Comparison of ENCODE assay signal across 13 cellular contexts in the genomic region with DNA sequence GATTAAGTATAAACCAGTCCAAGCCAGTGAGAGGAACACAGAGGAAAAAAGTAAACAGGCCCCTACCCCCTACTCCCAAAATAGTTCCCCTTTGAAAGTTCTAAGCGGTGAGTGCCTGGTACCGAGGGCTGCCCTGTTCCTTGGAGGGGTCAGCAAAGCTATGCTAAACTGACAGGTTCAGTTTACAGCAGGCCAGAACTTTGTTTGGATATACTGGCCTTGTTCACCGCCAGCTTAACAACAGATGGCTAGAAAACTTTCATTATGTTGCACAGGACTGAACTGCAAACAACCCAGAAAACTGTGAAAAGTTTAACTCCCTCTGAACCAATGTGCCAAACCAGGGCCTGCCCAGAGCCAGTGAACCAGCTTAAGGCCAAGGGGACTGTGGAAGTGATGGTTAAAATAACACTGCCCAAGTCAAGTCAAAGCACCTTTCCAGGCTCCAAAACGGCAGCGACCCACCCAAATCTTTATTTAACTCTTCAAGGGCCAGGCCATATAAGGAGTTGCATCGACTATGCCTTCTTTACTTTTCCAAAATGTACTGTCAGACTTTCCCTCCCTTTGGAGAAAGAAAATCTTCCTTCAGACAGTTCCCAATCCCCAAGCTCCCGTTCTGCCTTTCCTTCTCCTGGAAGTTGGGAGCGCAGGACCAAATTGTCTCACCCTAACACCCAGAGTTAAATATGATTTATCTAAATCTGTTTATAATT.
DNase-seq lines count a peak whose midpoint lies in the region; ATAC-seq and TF ChIP-seq lines count a peak whose summit lies in the region.
"Had no signal": no experiment of that assay in that cellular context is flagged by ENCODE, and none has a peak within 500 bp of the region (broad histone marks: within the 10 kb centered on the region; RNA-seq: fewer than 3 reads in every experiment).

No MANE protein-coding gene starts in this region.

- peak overlapping the region; percentile 24 for H3K9ac ChIP-seq in endocrine pancreas (ENCODE audit: control insufficient read depth, insufficient read depth, low read length)

- DNase-seq in left ventricle myocardium inferior (no peak), cardiac septum (ENCODE audit: low spot score) (no peak), uterus (no peak), germinal center (ENCODE audit: low spot score) (no peak)
- no peak for DNase-seq in naive thymus-derived CD8-positive, alpha-beta T cell
- no peak for DNase-seq in activated CD4-positive, alpha-beta T cell treated with anti-CD3 and anti-CD28 coated beads, Interleukin-2, amount 50 U/mL, for 4 hours
- DNase-seq: brain microvascular endothelial cell, islet precursor cell, PC-3, psoas muscle, upper lobe of right lung had no signal

- H3K27me3 ChIP-seq in left ventricle myocardium inferior (ENCODE audit: low read depth), result no peaks in the 10 kb centered on the region
- H3K27me3 ChIP-seq in endocrine pancreas (ENCODE audit: control insufficient read depth, insufficient read depth, low read length), result no peaks in the 10 kb centered on the region
- no peaks in the 10 kb centered on the region for H3K27me3 ChIP-seq in uterus
- H3K27me3 ChIP-seq: brain microvascular endothelial cell, upper lobe of right lung had no signal

- H3K4me3 ChIP-seq in left ventricle myocardium inferior (no peak overlapping the region), endocrine pancreas (ENCODE audit: control insufficient read depth, insufficient read depth, low read length) (no peak overlapping the region), uterus (no peak overlapping the region)
- H3K4me3 ChIP-seq: psoas muscle, upper lobe of right lung had no signal

- H3K27me3 Mint-ChIP-seq in naive thymus-derived CD8-positive, alpha-beta T cell, result no peaks in the 10 kb centered on the region

- H3K9me3 ChIP-seq in left ventricle myocardium inferior (replicated peaks) (no peaks in the 10 kb centered on the region), endocrine pancreas (ENCODE audit: control insufficient read depth, low read length) (no peaks in the 10 kb centered on the region), uterus (no peaks in the 10 kb centered on the region)
- H3K9me3 ChIP-seq: psoas muscle, upper lobe of right lung had no signal

- TF ChIP-seq CTCF in left ventricle myocardium inferior (IDR thresholded peaks at IDR 0.05; ENCODE audit: borderline replicate concordance), result no peak
- TF ChIP-seq CTCF in uterus (IDR thresholded peaks at IDR 0.05), result no peak

- no peaks in the 10 kb centered on the region for H3K9me3 Mint-ChIP-seq in naive thymus-derived CD8-positive, alpha-beta T cell

- peak overlapping the region in 4 of 10 donors; percentile 2 to 31 (median 20) for H3K4me3 Mint-ChIP-seq in naive thymus-derived CD8-positive, alpha-beta T cell

- H3K36me3 ChIP-seq in left ventricle myocardium inferior, result no peaks in the 10 kb centered on the region
- no peaks in the 10 kb centered on the region for H3K36me3 ChIP-seq in endocrine pancreas (ENCODE audit: control insufficient read depth, insufficient read depth, low read length)
- no peaks in the 10 kb centered on the region for H3K36me3 ChIP-seq in uterus
- H3K36me3 ChIP-seq: brain microvascular endothelial cell, upper lobe of right lung had no signal

- H3K4me1 ChIP-seq in left ventricle myocardium inferior, result peaks cover 52% of the 10 kb centered on the region
- H3K4me1 ChIP-seq in endocrine pancreas (ENCODE audit: control insufficient read depth, insufficient read depth, low read length), result peaks cover 7% of the 10 kb centered on the region
- no peaks in the 10 kb centered on the region for H3K4me1 ChIP-seq in uterus

- intact Hi-C loops in left ventricle myocardium inferior (cut with micrococcal nuclease), result no loop called here
- intact Hi-C loops in cardiac septum (cut with DNase I), result loop anchor here (10.0 kb wide), 1 partner anchor 259 kb away; no protein-coding TSS in a partner anchor
- intact Hi-C loops in uterus (cut with DNase I; ENCODE audit: low total_unique reads), result no loop called here

- POLR2A ChIA-PET in naive thymus-derived CD8-positive, alpha-beta T cell (lab: Charles Lee), result interaction anchor here (1.6 kb wide), 1 partner anchor 72 kb away, joined by 6 read pairs; no protein-coding TSS in a partner anchor

- no peak for TF ChIP-seq POLR2A in uterus (IDR thresholded peaks at IDR 0.05)

- peaks cover 42 to 88% (median 86%) of the 10 kb centered on the region in 4 donors for H3K4me1 Mint-ChIP-seq in naive thymus-derived CD8-positive, alpha-beta T cell

- ATAC-seq in naive thymus-derived CD8-positive, alpha-beta T cell, result no peak
- ATAC-seq in GM19463 (IDR thresholded peaks at IDR 0.05; ENCODE audit: unreplicated experiment), result no peak
- ATAC-seq: PC-3, upper lobe of right lung had no signal

- peaks cover 0 to 43% (median 5%) of the 10 kb centered on the region in 3 donors for H3K36me3 Mint-ChIP-seq in naive thymus-derived CD8-positive, alpha-beta T cell

- H3K27ac ChIP-seq in left ventricle myocardium inferior (replicated peaks), result peak overlapping the region; percentile 28
- peak overlapping the region; percentile 48 to 51 for H3K27ac ChIP-seq in uterus
- H3K27ac ChIP-seq: brain microvascular endothelial cell, psoas muscle, upper lobe of right lung had no signal

- peak overlapping the region; percentile 80 to 98 (median 88) for H3K27ac Mint-ChIP-seq in naive thymus-derived CD8-positive, alpha-beta T cell
